In genomic region chr1:159406821-159407220, GRCh38 we compare ENCODE assay signal across 33 cellular contexts. TPM values are rescaled to one million over a fixed set of nuclear protein-coding genes. Genes with fewer than 3 reads are reported as not detected.
DNase-seq lines count a peak whose midpoint lies in the region; ATAC-seq and FAIRE-seq lines count a peak whose summit lies in the region.
"Had no signal": no experiment of that assay in that cellular context is flagged by ENCODE, and none has a peak within 500 bp of the region (broad histone marks: within the 10 kb centered on the region; RNA-seq: fewer than 3 reads in every experiment).

No MANE protein-coding gene starts in this region.

- FAIRE-seq in frontal cortex (lab: Jason Lieb, UNC) = no peak
- FAIRE-seq: A204.1, A549, D721Med had no signal

- DNase-seq in dermis blood vessel endothelial cell (peak; percentile 52), dermis microvascular lymphatic vessel endothelial cell (ENCODE audit: low read depth in 2 of 2) (peak; percentile 13 to 60), lung microvascular endothelial cell (ENCODE audit: low read depth in 2 of 2) (peak; percentile 19 to 73), frontal cortex (ENCODE audit: low spot score in 2 of 2) (no peak)
- no peak for DNase-seq in activated CD4-positive, CD25-positive, alpha-beta regulatory T cell treated with anti-CD3 and anti-CD28 coated beads, Interleukin-2, amount 50 U/mL, for 72 hours
- DNase-seq: 8988T; ACHN; AML-193; BE2C; C1 segment of cervical spinal cord; Calu3; CD4-positive, alpha-beta memory T cell; CD4-positive, alpha-beta T cell; CD4-positive, CD25-positive, alpha-beta regulatory T cell; CD8-positive, alpha-beta memory T cell; CD8-positive, alpha-beta T cell; COR-L47; DMS 273 treated with DMSO at 0.1 percent for 48 hours; DMS153; DMS53; DMS79; DMS79 treated with DMSO at 0.1 percent for 48 hours; DND-41; EL had no signal

- no peak for ATAC-seq in HG03045 (IDR thresholded peaks at IDR 0.05; ENCODE audit: unreplicated experiment)
- ATAC-seq: A549; CD8-positive, alpha-beta T cell had no signal

RNA-seq across cellular contexts. Expression of gene OR10J4, which starts 25.2 kb away (rescaled TPM):
- total RNA-seq in dermis blood vessel endothelial cell = not detected in 2 replicates
- not detected in 2 replicates for total RNA-seq in dermis microvascular lymphatic vessel endothelial cell
- total RNA-seq in lung microvascular endothelial cell = not detected in 2 replicates
- not detected for total RNA-seq in frontal cortex
- total RNA-seq: A172; A673; B cell; Caco-2; Calu3; CD4-positive, alpha-beta memory T cell; CD4-positive, alpha-beta T cell; CD4-positive, CD25-positive, alpha-beta regulatory T cell; CD8-positive, alpha-beta memory T cell; CD8-positive, alpha-beta T cell; Daoy had no signal

RNA-seq across cellular contexts. Expression of gene OR10J1, which starts 32.7 kb away (rescaled TPM):
- total RNA-seq in dermis blood vessel endothelial cell = not detected in 2 replicates
- total RNA-seq in dermis microvascular lymphatic vessel endothelial cell = not detected in 2 replicates
- total RNA-seq in lung microvascular endothelial cell = not detected in 2 replicates
- not detected for total RNA-seq in frontal cortex
- total RNA-seq: A172; A673; B cell; Caco-2; Calu3; CD4-positive, alpha-beta memory T cell; CD4-positive, alpha-beta T cell; CD4-positive, CD25-positive, alpha-beta regulatory T cell; CD8-positive, alpha-beta memory T cell; CD8-positive, alpha-beta T cell; Daoy had no signal

Comparison
In these comparisons a context has a peak if more than half of its experiments do, and no peak if none do; other contexts are left out.
1. DNase-seq: peak in dermis blood vessel endothelial cell (single experiment), dermis microvascular lymphatic vessel endothelial cell (2 of 2) and lung microvascular endothelial cell (2 of 2); none in frontal cortex (0 of 2) and activated CD4-positive, CD25-positive, alpha-beta regulatory T cell treated with anti-CD3 and anti-CD28 coated beads, Interleukin-2, amount 50 U/mL, for 72 hours (single experiment).